12 cellular contexts compared by ENCODE assay signal in the genomic region with DNA sequence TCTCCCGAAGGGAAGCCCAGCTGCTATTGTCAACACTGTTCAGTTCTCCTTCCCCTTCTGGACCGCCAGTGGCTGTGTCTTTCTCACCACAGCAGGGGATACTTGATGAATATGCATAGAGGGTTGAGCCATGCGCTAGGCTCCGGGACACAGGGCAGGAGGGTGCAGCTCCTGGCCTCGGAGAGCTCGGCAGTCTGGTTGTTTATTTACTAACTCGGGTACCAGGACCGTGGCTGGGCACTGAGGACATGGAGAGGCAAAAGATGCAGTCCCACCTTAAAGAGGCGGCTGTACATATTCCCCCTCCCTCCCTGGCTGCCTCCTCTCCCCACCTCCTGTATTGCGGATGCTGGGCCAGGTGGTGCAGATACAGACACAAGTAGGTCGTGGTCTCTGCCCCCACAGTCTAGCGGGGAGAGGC. TPM values are rescaled to one million over a fixed set of nuclear protein-coding genes. Genes with fewer than 3 reads are reported as not detected.
DNase-seq lines count a peak whose midpoint lies in the region; ATAC-seq and TF ChIP-seq lines count a peak whose summit lies in the region.
"Had no signal": no experiment of that assay in that cellular context is flagged by ENCODE, and none has a peak within 500 bp of the region (broad histone marks: within the 10 kb centered on the region; RNA-seq: fewer than 3 reads in every experiment).

No MANE protein-coding gene starts in this region.

- H3K36me3 ChIP-seq in ectodermal cell (ENCODE audit: control insufficient read depth, insufficient read depth, low read length) (no peaks in the 10 kb centered on the region), mesodermal cell (ENCODE audit: control insufficient read depth, insufficient read depth, low read length) (no peaks in the 10 kb centered on the region), thoracic aorta (no peaks in the 10 kb centered on the region)

- no peak for TF ChIP-seq CTCF in thoracic aorta (IDR thresholded peaks at IDR 0.05)

- H3K27ac ChIP-seq in ectodermal cell (ENCODE audit: insufficient read depth, low read depth, low read length, poor library complexity, severe bottlenecking) (peak overlapping the region; percentile 40), mesodermal cell (ENCODE audit: low read depth, low read length, severe bottlenecking) (peak overlapping the region; percentile 30), thoracic aorta (peak overlapping the region; percentile 99)

- H3K4me1 ChIP-seq in ectodermal cell (ENCODE audit: control insufficient read depth, insufficient read depth, low read length) = peaks cover 37% of the 10 kb centered on the region
- peaks cover 43% of the 10 kb centered on the region for H3K4me1 ChIP-seq in mesodermal cell (ENCODE audit: control insufficient read depth, insufficient read depth, low read length, poor library complexity, severe bottlenecking)
- H3K4me1 ChIP-seq in thoracic aorta (ENCODE audit: control insufficient read depth in 1 of 2, low read depth in 2 of 2) = peaks cover 87 to 98% of the 10 kb centered on the region in 2 donors

- 17 to 21% methylated on average over 12 of the region's 12 CpGs for WGBS in ectodermal cell, 2 experiments
- 32 to 37% methylated on average over 10 of the region's 12 CpGs for WGBS in mesodermal cell (ENCODE audit: insufficient coverage in 2 of 2), 2 experiments

- no peaks in the 10 kb centered on the region for H3K9me3 ChIP-seq in ectodermal cell (ENCODE audit: control insufficient read depth, low read length)
- no peaks in the 10 kb centered on the region for H3K9me3 ChIP-seq in mesodermal cell (ENCODE audit: control insufficient read depth, low read length)
- H3K9me3 ChIP-seq in thoracic aorta = no peaks in the 10 kb centered on the region

- H3K4me3 ChIP-seq in ectodermal cell (ENCODE audit: insufficient read depth, low read depth, low read length) = no peak overlapping the region
- no peak overlapping the region for H3K4me3 ChIP-seq in mesodermal cell (ENCODE audit: extremely low read depth, insufficient read depth, low read length, poor library complexity, severe bottlenecking)
- no peak overlapping the region for H3K4me3 ChIP-seq in thoracic aorta

- H3K27me3 ChIP-seq in ectodermal cell (ENCODE audit: control insufficient read depth, insufficient read depth, low read length, poor library complexity, severe bottlenecking) (no peaks in the 10 kb centered on the region), thoracic aorta (replicated peaks; ENCODE audit: insufficient read depth) (no peaks in the 10 kb centered on the region)

- ATAC-seq in thoracic aorta (ENCODE audit: insufficient number of reproducible peaks, low FRiP score, low read depth) = no peak
- ATAC-seq: stimulated activated naive B cell treated with anti-CD40 and anti-IgM and Interleukin-4, amounts not matched to agents 10 μg/mL and 1 μg/mL and 100 μg/mL, for 72 hours had no signal

- DNase-seq in NCI-H1417 (lab: John Stamatoyannopoulos, UW) (peak in 2 of 3 experiments; percentile 17 to 19), NCI-H1417 treated with DMSO at 0.1 percent for 48 hours (lab: John Stamatoyannopoulos, UW) (no peak), thoracic aorta (ENCODE audit: low spot score) (no peak), GOT3 (lab: John Stamatoyannopoulos, UW) (no peak)
- no peak for DNase-seq in stimulated activated CD4-positive, alpha-beta T cell treated with anti-CD3 and anti-CD28 coated beads, Interleukin-12 subunit alpha, Interleukin-12 subunit beta, amount 100 ng/mL, for 4 hours
- DNase-seq in central memory CD4-positive, alpha-beta T cell = no peak
- DNase-seq: activated CD4-positive, alpha-beta T cell treated with anti-CD3 and anti-CD28 coated beads, Interleukin-2, amount 50 U/mL, for 1 hour; DND-41; naive B cell; stimulated activated naive B cell treated with anti-CD40 and anti-IgM and Interleukin-4, amounts not matched to agents 10 μg/mL and 1 μg/mL and 100 μg/mL, for 72 hours had no signal

RNA-seq across cellular contexts. Expression of a gene that starts 26.1 kb away (rescaled TPM):
- polyA plus RNA-seq in ectodermal cell (2013, experiment 1 of 4) = 19.5 TPM
- polyA plus RNA-seq in ectodermal cell (2013, experiment 2 of 4) = 18.1 TPM
- 17.0 TPM for polyA plus RNA-seq in ectodermal cell (2013, experiment 3 of 4)
- polyA plus RNA-seq in ectodermal cell (2013, experiment 4 of 4) = 16.1 TPM
- 18.2 TPM for polyA plus RNA-seq in mesodermal cell (2013, experiment 1 of 2)
- polyA plus RNA-seq in mesodermal cell (2013, experiment 2 of 2) = 14.2 TPM
- 100 to 1,000 TPM; 226 to 301 TPM for total RNA-seq in thoracic aorta

Comparison
In these comparisons a context has a peak if more than half of its experiments do, and no peak if none do; other contexts are left out.
1. DNase-seq: peak in NCI-H1417 (2 of 3); none in NCI-H1417 treated with DMSO at 0.1 percent for 48 hours (single experiment), thoracic aorta (single experiment), GOT3 (single experiment), stimulated activated CD4-positive, alpha-beta T cell treated with anti-CD3 and anti-CD28 coated beads, Interleukin-12 subunit alpha, Interleukin-12 subunit beta, amount 100 ng/mL, for 4 hours (single experiment) and central memory CD4-positive, alpha-beta T cell (single experiment).
2. H3K27ac ChIP-seq: peak in every context shown above with its lines; median percentile 99 in thoracic aorta; 40 in ectodermal cell; 30 in mesodermal cell.